In genomic region chr1:40985875-40986274, GRCh38 we compare ENCODE assay signal across 1 cellular context.
TF ChIP-seq lines count a peak whose summit lies in the region.

No MANE protein-coding gene starts in this region.

TF ChIP-seq in A549, 52 proteins besides CTCF, POLR2A, EP300 and RAD21 (continued from another document):
- TF ChIP-seq FOSL2 (IDR thresholded peaks at IDR 0.05) (no peak), FOSL2 (CRISPR knock-in tag; IDR thresholded peaks at IDR 0.05) (no peak), BCL3 (IDR thresholded peaks at IDR 0.05) (no peak)
